In the genomic region with DNA sequence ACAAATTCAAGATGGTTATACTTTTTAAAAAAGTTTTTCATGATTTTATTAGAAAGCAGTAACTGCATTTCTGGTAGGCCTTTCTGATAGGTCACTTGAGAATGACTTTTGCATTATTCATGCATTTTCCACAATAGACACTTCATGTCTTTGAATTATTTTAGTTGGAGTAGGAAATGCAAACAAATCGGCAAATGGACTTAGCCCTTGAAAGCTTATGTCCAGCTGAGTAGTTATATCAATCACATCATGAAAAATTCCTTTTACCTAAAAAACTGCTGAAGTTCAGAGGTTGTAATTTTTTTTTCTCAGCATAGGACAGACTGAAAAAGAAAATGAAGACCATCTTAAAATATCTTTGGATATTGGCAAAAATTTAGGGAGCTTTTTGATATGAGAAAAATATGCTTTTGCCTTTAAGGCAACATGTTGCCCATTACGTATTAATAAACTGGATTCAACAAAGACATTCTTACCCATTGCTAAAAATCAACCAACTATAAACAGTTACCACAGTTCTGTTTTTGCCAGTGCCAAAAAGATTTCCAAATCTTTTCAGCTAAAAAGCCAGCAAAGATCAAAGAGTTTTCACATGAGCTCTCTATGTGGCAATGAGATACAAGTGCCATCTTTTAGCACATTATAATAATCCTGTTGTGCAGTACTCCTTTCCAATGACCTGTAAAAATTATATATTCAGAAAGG, we compare ENCODE assay signal across 29 cellular contexts. TPM values are rescaled to one million over a fixed set of nuclear protein-coding genes. Genes with fewer than 3 reads are reported as not detected.
"Had no signal": no experiment of that assay in that cellular context is flagged by ENCODE, and none has a peak within 500 bp of the region (broad histone marks: within the 10 kb centered on the region; RNA-seq: fewer than 3 reads in every experiment).

No MANE protein-coding gene starts in this region.

- H3K4me1 ChIP-seq: upper lobe of left lung had no signal

- ATAC-seq: activated CD4-positive, alpha-beta T cell treated with anti-CD3 and anti-CD28 coated beads for 36 hours; activated CD8-positive, alpha-beta memory T cell treated with anti-CD3 and anti-CD28 coated beads, Interleukin-2, amount 10 ng/mL, durations not matched to agents 7 days and 5 days; activated CD8-positive, alpha-beta T cell treated with anti-CD3 and anti-CD28 coated beads, Interleukin-2, amount 10 ng/mL, durations not matched to agents 7 days and 5 days; activated naive CD8-positive, alpha-beta T cell treated with anti-CD3 and anti-CD28 coated beads, Interleukin-2, amount 50 U/mL, for 24 hours; effector memory CD8-positive, alpha-beta T cell; heart left ventricle; mucosa of descending colon; natural killer cell treated with Interleukin-12 subunit alpha and Interleukin-12 subunit beta and Interleukin-15 and Interleukin-18, amount 100 ng/mL, for 72 hours; stimulated activated memory B cell treated with anti-CD40 and anti-IgM and Interleukin-4, amounts not matched to agents 10 μg/mL and 1 μg/mL and 100 μg/mL, for 72 hours had no signal

- H3K27me3 ChIP-seq: dorsolateral prefrontal cortex, heart left ventricle, neutrophil, sigmoid colon, stomach, thyroid gland, upper lobe of left lung had no signal

- H3K36me3 ChIP-seq: neutrophil had no signal

- FAIRE-seq: small intestine had no signal

- H3K9me3 ChIP-seq: heart left ventricle, mucosa of descending colon, neutrophil, sigmoid colon, stomach, thyroid gland, upper lobe of left lung had no signal

- H3K27ac ChIP-seq: coronary artery, dorsolateral prefrontal cortex, heart left ventricle, neutrophil, sigmoid colon, stomach, thyroid gland, upper lobe of left lung had no signal

- H3K4me3 ChIP-seq: coronary artery, dorsolateral prefrontal cortex, heart left ventricle, mucosa of descending colon, sigmoid colon, stomach, thyroid gland, upper lobe of left lung had no signal

- DNase-seq: activated CD4-positive, alpha-beta T cell treated with anti-CD3 and anti-CD28 coated beads for 36 hours; activated CD4-positive, CD25-positive, alpha-beta regulatory T cell; activated CD8-positive, alpha-beta memory T cell treated with anti-CD3 and anti-CD28 coated beads, Interleukin-2, amount 10 ng/mL, durations not matched to agents 7 days and 5 days; activated CD8-positive, alpha-beta T cell treated with anti-CD3 and anti-CD28 coated beads, Interleukin-2, amount 10 ng/mL, durations not matched to agents 7 days and 5 days; activated naive CD8-positive, alpha-beta T cell treated with anti-CD3 and anti-CD28 coated beads, Interleukin-2, amount 50 U/mL, for 24 hours; activated T-cell treated with anti-CD3 and anti-CD28 coated beads, Interleukin-2, amount 50 U/mL, for 48 hours; amygdala; dorsolateral prefrontal cortex; effector memory CD8-positive, alpha-beta T cell; foreskin fibroblast; heart left ventricle; hypothalamus; immature natural killer cell; mucosa of descending colon; sigmoid colon; small intestine; stimulated activated CD4-positive, alpha-beta T cell treated with anti-CD3 and anti-CD28 coated beads, Interleukin-4, amount 100 ng/mL, for 4 hours; stimulated activated CD8-positive, alpha-beta memory T cell treated with anti-CD3 and anti-CD28 coated beads, Interleukin-4, amount 100 ng/mL, for 48 hours; stomach; thyroid gland; upper lobe of left lung had no signal

RNA-seq across cellular contexts. Expression of gene FRZB, which starts 45.5 kb away (rescaled TPM):
- total RNA-seq: activated CD4-positive, alpha-beta T cell treated with anti-CD3 and anti-CD28 coated beads for 36 hours; activated CD8-positive, alpha-beta memory T cell treated with anti-CD3 and anti-CD28 coated beads, Interleukin-2, amount 10 ng/mL, durations not matched to agents 7 days and 5 days; activated CD8-positive, alpha-beta T cell treated with anti-CD3 and anti-CD28 coated beads, Interleukin-2, amount 10 ng/mL, durations not matched to agents 7 days and 5 days; activated T-helper 2 cell treated with anti-CD3 and anti-CD28 coated beads, Interferon-gamma antibody, Interleukin-2, Interleukin-4, amounts not matched to agents 10 μg/mL and 5 μg/mL and 100 μg/mL, durations not matched to agents 14 hours and 24 hours and 36 hours; endothelial cell of umbilical vein; natural killer cell treated with Interleukin-12 subunit alpha and Interleukin-12 subunit beta and Interleukin-15 and Interleukin-18, amount 100 ng/mL, for 72 hours; renal cortical epithelial cell; T-helper 1 cell treated with Interleukin-12 subunit alpha and Interleukin-12 subunit beta and Interleukin-4 antibody, amounts not matched to agents 30 ng/mL and 1 ng/mL, for 36 hours had no signal
- polyA plus RNA-seq: immature natural killer cell had no signal
